Comparison of ENCODE assay signal across 29 cellular contexts in genomic region chr11:134761361-134761760, GRCh38.
DNase-seq lines count a peak whose midpoint lies in the region; ATAC-seq, FAIRE-seq and TF ChIP-seq lines count a peak whose summit lies in the region.
"Had no signal": no experiment of that assay in that cellular context is flagged by ENCODE, and none has a peak within 500 bp of the region (broad histone marks: within the 10 kb centered on the region; RNA-seq: fewer than 3 reads in every experiment).

No MANE protein-coding gene starts in this region.

- no peak overlapping the region for H3K14ac ChIP-seq in H9 (ENCODE audit: insufficient read depth, low read length)

- H2AK5ac ChIP-seq in H9 (ENCODE audit: insufficient read length, low read length): no peak overlapping the region

- H3K27ac ChIP-seq in H9 (ENCODE audit: insufficient read length, low read depth, low read length): no peak overlapping the region
- no peak overlapping the region for H3K27ac ChIP-seq in K562 (ENCODE audit: extremely low read depth, low read depth, low read length)
- H3K27ac ChIP-seq in neural progenitor cell: no peak overlapping the region
- H3K27ac ChIP-seq: thoracic aorta had no signal

- TF ChIP-seq RAD21 in K562 (CRISPR knock-in tag; conservative IDR thresholded peaks at IDR 0.05 in 1 of 2, IDR thresholded peaks at IDR 0.05 in 1 of 2): no peak

- no peaks in the 10 kb centered on the region for H3K4me1 Mint-ChIP-seq in activated CD4-positive, alpha-beta T cell treated with anti-CD3 and anti-CD28 coated beads, Interleukin-2, amount 10 ng/mL, durations not matched to agents 24 days and 14 days
- H3K4me1 Mint-ChIP-seq in H9 (peaks cover 6 to 12% of the 10 kb centered on the region in 2 experiments), neural progenitor cell (peaks cover 33% of the 10 kb centered on the region), immature natural killer cell (no peaks in the 10 kb centered on the region)

- no peak overlapping the region for H2BK120ac ChIP-seq in H9 (ENCODE audit: low read depth, low read length, poor library complexity, severe bottlenecking)

- H2BK20ac ChIP-seq in H9 (ENCODE audit: low read depth, low read length, poor library complexity, severe bottlenecking): no peak overlapping the region

- H3K23ac ChIP-seq in H9 (ENCODE audit: insufficient read length, low read depth, low read length): no peak overlapping the region

- no peak overlapping the region for H4K8ac ChIP-seq in H9 (replicated peaks; ENCODE audit: insufficient read length, low read depth, low read length)

- no peak overlapping the region for H4K91ac ChIP-seq in H9 (ENCODE audit: insufficient read length, low read depth, low read length)

- H3K36me3 ChIP-seq in K562 (ENCODE audit: control insufficient read depth, insufficient read depth, low read length) (no peaks in the 10 kb centered on the region), neural progenitor cell (no peaks in the 10 kb centered on the region)
- H3K36me3 ChIP-seq: MG63, thoracic aorta had no signal

- H3K4me2 ChIP-seq in H9 (ENCODE audit: insufficient read depth, insufficient read length, low read length) (no peak overlapping the region), K562 (ENCODE audit: insufficient read depth, low read length) (peak overlapping the region; percentile 49; the same call in 1 of the 2 replicates), neural progenitor cell (no peak overlapping the region)

- no peaks in the 10 kb centered on the region for H3K36me3 Mint-ChIP-seq in activated CD4-positive, alpha-beta T cell treated with anti-CD3 and anti-CD28 coated beads, Interleukin-2, amount 10 ng/mL, durations not matched to agents 24 days and 14 days (ENCODE audit: low read depth)
- H3K36me3 Mint-ChIP-seq in H9 (ENCODE audit: insufficient read depth in 1 of 3, low read depth in 3 of 3): no peaks in the 10 kb centered on the region; a peak in 1 of 7 replicates
- H3K36me3 Mint-ChIP-seq in neural progenitor cell: no peaks in the 10 kb centered on the region
- peaks cover 0 to 3% (median 0%) of the 10 kb centered on the region in 3 donors for H3K36me3 Mint-ChIP-seq in immature natural killer cell

- H3K23me2 ChIP-seq in H9 (ENCODE audit: insufficient read length, low read depth, low read length, poor library complexity, severe bottlenecking): no peaks in the 10 kb centered on the region

- no peak overlapping the region for H2BK12ac ChIP-seq in H9 (ENCODE audit: insufficient read length, low read depth, low read length)

- H3K79me2 ChIP-seq in H9 (ENCODE audit: insufficient read depth, low read length) (no peaks in the 10 kb centered on the region), K562 (ENCODE audit: control insufficient read depth, insufficient read depth, low read length) (no peaks in the 10 kb centered on the region), neural progenitor cell (ENCODE audit: low read depth) (no peaks in the 10 kb centered on the region)

- in situ Hi-C loops in K562 (cut with MboI): no loop called here

- POLR2A ChIA-PET in K562 (lab: Yijun Ruan, JAX): interaction anchor here (1.1 kb wide), 1 partner anchor 8 kb away, joined by 3 read pairs; no protein-coding TSS in a partner anchor

- no peaks in the 10 kb centered on the region for H3F3A ChIP-seq in neural progenitor cell (ENCODE audit: low read depth)

- no peaks in the 10 kb centered on the region for H3K9me1 ChIP-seq in K562 (ENCODE audit: control insufficient read depth, insufficient read depth, low read length)

- H2BK15ac ChIP-seq in H9 (ENCODE audit: low read depth, low read length): no peak overlapping the region

- no peak for DNase-seq in activated CD4-positive, alpha-beta T cell treated with anti-CD3 and anti-CD28 coated beads, Interleukin-2, amount 10 ng/mL, durations not matched to agents 24 days and 14 days
- no peak for DNase-seq in activated CD4-positive, alpha-beta T cell treated with anti-CD3 and anti-CD28 coated beads, Interleukin-2, amount 50 U/mL, for 4 hours
- peak; percentile 17 for DNase-seq in H9
- DNase-seq in K562 (ENCODE audit: extremely low read depth in 1 of 4, low spot score in 3 of 4): no peak
- DNase-seq in neural progenitor cell (ENCODE audit: low spot score): no peak
- DNase-seq in immature natural killer cell: no peak
- no peak for DNase-seq in iPS-NIHi7 (ENCODE audit: extremely low spot score)
- DNase-seq: activated CD4-positive, alpha-beta T cell treated with anti-CD3 and anti-CD28 coated beads for 4 hours; activated naive CD4-positive, alpha-beta T cell treated with anti-CD3 and anti-CD28 coated beads, Interleukin-2, amount 50 U/mL, for 16 hours; anterior cingulate cortex; DMS153; effector memory CD8-positive, alpha-beta T cell; foreskin melanocyte; left colon; mesendoderm; MG63; NCI-H2029; NCI-H2227 treated with DMSO at 0.1 percent for 48 hours; NCI-H748 treated with DMSO at 0.1 percent for 48 hours; T-helper 2 cell had no signal

- peak overlapping the region; percentile 39 for H3K4me3 Mint-ChIP-seq in activated CD4-positive, alpha-beta T cell treated with anti-CD3 and anti-CD28 coated beads, Interleukin-2, amount 10 ng/mL, durations not matched to agents 24 days and 14 days
- H3K4me3 Mint-ChIP-seq in H9 (no peak overlapping the region), neural progenitor cell (no peak overlapping the region), immature natural killer cell (peak overlapping the region in 1 of 5 donors; percentile 29)
- H3K4me3 Mint-ChIP-seq: effector memory CD8-positive, alpha-beta T cell; stimulated activated naive CD8-positive, alpha-beta T cell treated with anti-CD3 and anti-CD28 coated beads, Interleukin-15, Interleukin-2, amounts not matched to agents 100 ng/mL and 50 ng/mL, for 24 hours had no signal

- H3K79me1 ChIP-seq in H9 (ENCODE audit: insufficient read depth, low read depth, low read length, poor library complexity, severe bottlenecking): no peaks in the 10 kb centered on the region

- H3K9me3 ChIP-seq in H9 (ENCODE audit: control insufficient read depth, low read depth, low read length) (no peaks in the 10 kb centered on the region), K562 (replicated peaks; ENCODE audit: control insufficient read depth, insufficient read depth, low read depth, low read length) (no peaks in the 10 kb centered on the region), neural progenitor cell (ENCODE audit: low read depth) (no peaks in the 10 kb centered on the region)
- H3K9me3 ChIP-seq: MG63, thoracic aorta had no signal

- H3K4me1 ChIP-seq in H9 (ENCODE audit: insufficient read depth, low read length): no peaks in the 10 kb centered on the region
- H3K4me1 ChIP-seq in K562 (replicated peaks in 1 of 2; ENCODE audit: control insufficient read depth in 2 of 2, insufficient read depth in 2 of 2, low read length in 2 of 2): peaks cover 0 to 12% of the 10 kb centered on the region in 2 experiments; a peak in 1 of 5 replicates
- H3K4me1 ChIP-seq in neural progenitor cell: no peaks in the 10 kb centered on the region

- no peak overlapping the region for H2BK5ac ChIP-seq in H9 (ENCODE audit: insufficient read length, low read length)

- H3K9me3 Mint-ChIP-seq in activated CD4-positive, alpha-beta T cell treated with anti-CD3 and anti-CD28 coated beads, Interleukin-2, amount 10 ng/mL, durations not matched to agents 24 days and 14 days: no peaks in the 10 kb centered on the region
- H3K9me3 Mint-ChIP-seq in H9 (no peaks in the 10 kb centered on the region), neural progenitor cell (peaks cover 2% of the 10 kb centered on the region), immature natural killer cell (peaks cover 0 to under 1% (median 0%) of the 10 kb centered on the region in 6 donors)
- H3K9me3 Mint-ChIP-seq: effector memory CD8-positive, alpha-beta T cell; stimulated activated naive CD8-positive, alpha-beta T cell treated with anti-CD3 and anti-CD28 coated beads, Interleukin-15, Interleukin-2, amounts not matched to agents 100 ng/mL and 50 ng/mL, for 24 hours had no signal

- no peak for TF ChIP-seq EP300 in K562 (IDR thresholded peaks at IDR 0.05; ENCODE audit: low read length)

- no peak overlapping the region for H3K56ac ChIP-seq in H9 (ENCODE audit: insufficient read length, low read depth, low read length)

- TF ChIP-seq CTCF in H9 (conservative IDR thresholded peaks at IDR 0.05) (no peak), K562 (IDR thresholded peaks at IDR 0.05 in 2 of 3, conservative IDR thresholded peaks at IDR 0.05 in 1 of 3; ENCODE audit: insufficient read depth in 2 of 3, low read depth in 1 of 3, low read length in 3 of 3) (no peak), neural progenitor cell (IDR thresholded peaks at IDR 0.05) (no peak)

- no peak for FAIRE-seq in K562 (lab: Jason Lieb, UNC)
- FAIRE-seq: bronchial epithelial cell, colon, GM19239, urothelium cell line had no signal

- H2AFZ ChIP-seq in H9 (ENCODE audit: low read length) (no peak overlapping the region), K562 (ENCODE audit: low read depth, low read length) (no peak overlapping the region), neural progenitor cell (replicated peaks) (no peak overlapping the region)

- intact Hi-C loops in activated CD4-positive, alpha-beta T cell treated with anti-CD3 and anti-CD28 coated beads, Interleukin-2, amount 10 ng/mL, durations not matched to agents 24 days and 14 days (cut with micrococcal nuclease): no loop called here
- intact Hi-C loops in K562 (cut with micrococcal nuclease): no loop called here

- H3K4ac ChIP-seq in H9 (ENCODE audit: low read depth, low read length): no peak overlapping the region

- no peak for TF ChIP-seq POLR2A in K562 (conservative IDR thresholded peaks at IDR 0.05)

- no peak overlapping the region for H3K4me3 ChIP-seq in K562
- no peak overlapping the region for H3K4me3 ChIP-seq in neural progenitor cell
- H3K4me3 ChIP-seq: MG63, thoracic aorta had no signal

- H3K27ac Mint-ChIP-seq in activated CD4-positive, alpha-beta T cell treated with anti-CD3 and anti-CD28 coated beads, Interleukin-2, amount 10 ng/mL, durations not matched to agents 24 days and 14 days: no peak overlapping the region
- no peak overlapping the region for H3K27ac Mint-ChIP-seq in H9
- H3K27ac Mint-ChIP-seq in neural progenitor cell: peak overlapping the region; percentile 65
- H3K27ac Mint-ChIP-seq in immature natural killer cell: no peak overlapping the region
- H3K27ac Mint-ChIP-seq: stimulated activated naive CD8-positive, alpha-beta T cell treated with anti-CD3 and anti-CD28 coated beads, Interleukin-15, Interleukin-2, amounts not matched to agents 100 ng/mL and 50 ng/mL, for 24 hours had no signal

- H3K18ac ChIP-seq in H9 (ENCODE audit: insufficient read length, low read depth, low read length): no peak overlapping the region

- H4K20me1 ChIP-seq in H9 (ENCODE audit: control insufficient read depth, insufficient read depth, insufficient read length) (no peaks in the 10 kb centered on the region), K562 (replicated peaks; ENCODE audit: control insufficient read depth, insufficient read depth, low read length) (no peaks in the 10 kb centered on the region; the same call in 1 of the 2 replicates), neural progenitor cell (ENCODE audit: low read depth) (no peaks in the 10 kb centered on the region)

- BruUV-seq in K562 (replicated peaks; lab: Mats Ljungman, UMichigan): no TSS peak

- H3K9ac ChIP-seq in H9 (ENCODE audit: extremely low read depth, insufficient read length, low read length) (no peak overlapping the region), K562 (ENCODE audit: insufficient read depth in 1 of 2, low read depth in 2 of 2, low read length in 2 of 2) (no peak overlapping the region), neural progenitor cell (no peak overlapping the region)

- H3K27me3 ChIP-seq in H9 (ENCODE audit: insufficient read depth, low read length) (no peaks in the 10 kb centered on the region), K562 (ENCODE audit: control insufficient read depth in 2 of 2, insufficient read depth in 2 of 2, low read length in 2 of 2) (peaks cover 12 to 39% of the 10 kb centered on the region in 2 experiments; a peak in 4 of 5 replicates), neural progenitor cell (no peaks in the 10 kb centered on the region)
- H3K27me3 ChIP-seq: MG63 had no signal

- H3K27me3 Mint-ChIP-seq in activated CD4-positive, alpha-beta T cell treated with anti-CD3 and anti-CD28 coated beads, Interleukin-2, amount 10 ng/mL, durations not matched to agents 24 days and 14 days: no peaks in the 10 kb centered on the region
- H3K27me3 Mint-ChIP-seq in H9 (ENCODE audit: low read depth) (peaks cover 3% of the 10 kb centered on the region), neural progenitor cell (ENCODE audit: insufficient read depth, low read depth) (peaks cover 2% of the 10 kb centered on the region), immature natural killer cell (ENCODE audit: low read depth in 3 of 3) (peaks cover 0 to 6% (median 4%) of the 10 kb centered on the region in 3 donors)

- no peak for ATAC-seq in K562
- no peak for ATAC-seq in GM21825 (IDR thresholded peaks at IDR 0.05; ENCODE audit: unreplicated experiment)
- ATAC-seq: HCT116, left colon, SK-N-SH treated with all-trans-retinoic acid at 6 μM for 48 hours had no signal

- H4K5ac ChIP-seq in H9 (ENCODE audit: insufficient read length, low read depth, low read length): no peak overlapping the region

- CTCF ChIA-PET in K562 (lab: Yijun Ruan, JAX; ENCODE audit: low intra/inter-chr PET ratio): no interaction called here

- H3T11ph ChIP-seq in H9 (ENCODE audit: low read length): no peak overlapping the region

- WGBS in H9 (ENCODE audit: extremely low coverage, insufficient read length, low lambda C conversion rate): no CpG with 5 or more reads among the region's 12 CpGs
- WGBS in K562 (ENCODE audit: insufficient coverage, low coverage, missing lambda C conversion rate): 25% methylated on average over 12 of the region's 12 CpGs
